ENCODE assay signal across 8 cellular contexts in genomic region chr9:92293452-92294296, GRCh38. TPM values are rescaled to one million over a fixed set of nuclear protein-coding genes. Genes with fewer than 3 reads are reported as not detected.
A peak's percentile ranks its signal among the peaks of the same experiment; 100 is the strongest.
DNase-seq lines count a peak whose midpoint lies in the region; ATAC-seq, FAIRE-seq and TF ChIP-seq lines count a peak whose summit lies in the region.

Gene IARS1, minus strand, starts transcription at chr9:92293697. Its CDS starts 4,278 bp downstream, at chr9:92289419.

- FAIRE-seq in urothelium cell line (lab: Jason Lieb, UNC), result peak; percentile 96

- H3K4me1 ChIP-seq in right atrium auricular region (peaks cover 0 to 18% of the 10 kb centered on the region in 2 donors), psoas muscle (peaks cover 19% of the 10 kb centered on the region)

- DNase-seq in NCI-H187 treated with DMSO at 0.1 percent for 48 hours (lab: John Stamatoyannopoulos, UW), result peak; percentile 24
- peak; percentile 91 to 100 (median 97) for DNase-seq in anterior cingulate cortex (lab: John Stamatoyannopoulos, UW)
- peak; percentile 100 for DNase-seq in right atrium auricular region (ENCODE audit: low spot score)
- DNase-seq in psoas muscle, result peak; percentile 99
- peak; percentile 99 for DNase-seq in urothelium cell line (ENCODE audit: low spot score)

- H3K9me3 ChIP-seq in right atrium auricular region (no peaks in the 10 kb centered on the region), psoas muscle (no peaks in the 10 kb centered on the region)

- H3K27me3 ChIP-seq in right atrium auricular region (no peaks in the 10 kb centered on the region), psoas muscle (ENCODE audit: insufficient read depth in 3 of 3, low read length in 2 of 3) (no peaks in the 10 kb centered on the region)

- H3K36me3 ChIP-seq in right atrium auricular region, result peaks cover 19% of the 10 kb centered on the region
- H3K36me3 ChIP-seq in psoas muscle (ENCODE audit: insufficient read depth in 1 of 2, low read depth in 1 of 2), result peaks cover 0 to 30% of the 10 kb centered on the region in 2 donors

- intact Hi-C loops in T-helper 2 cell treated with Interferon-gamma antibody and Interleukin-4, amounts not matched to agents 100 ng/mL and 5 ng/mL, for 36 hours (cut with micrococcal nuclease), result loop anchor here (1.0 to 10.0 kb wide), 6 partner anchors 32 to 584 kb away; partner anchors contain the start of genes CENPP, IPPK, NOL8 and SPTLC1
- intact Hi-C loops in psoas muscle (cut with DNase I), result no loop called here

- peak within 1 kb of the TSS; percentile 68 to 71 for H3K27ac ChIP-seq in right atrium auricular region
- H3K27ac ChIP-seq in psoas muscle, result peak within 1 kb of the TSS; percentile 92

- peak; percentile 13 to 56 for TF ChIP-seq CTCF in right atrium auricular region (IDR thresholded peaks at IDR 0.05)
- peak; percentile 33 for TF ChIP-seq CTCF in psoas muscle (IDR thresholded peaks at IDR 0.05)

- WGBS in psoas muscle, 3 donors, result 0% methylated on average over 62 to 63 of the region's 63 CpGs

- ATAC-seq in GM18502 (IDR thresholded peaks at IDR 0.05; ENCODE audit: poor library complexity, unreplicated experiment) (peak; percentile 96), HG02970 (IDR thresholded peaks at IDR 0.05; ENCODE audit: low FRiP score, unreplicated experiment) (peak; percentile 92), psoas muscle (peak; percentile 97 to 99 (median 98))

- H3K4me3 ChIP-seq in right atrium auricular region (peak within 1 kb of the TSS; percentile 69 to 93), psoas muscle (peak within 1 kb of the TSS; percentile 92)

RNA-seq across cellular contexts. Expression of gene IARS1, which starts in this region (rescaled TPM):
- 133 and 136 TPM in 2 replicates for total RNA-seq in T-helper 2 cell treated with Interferon-gamma antibody and Interleukin-4, amounts not matched to agents 100 ng/mL and 5 ng/mL, for 36 hours
- total RNA-seq in right atrium auricular region (10 to 100 TPM; 40.1 to 55.1 TPM), psoas muscle (100 to 1,000 TPM in 2 of 4 donors, 10 to 100 TPM in 2; 93.3 to 166 (median 102) TPM)
- polyA plus RNA-seq in psoas muscle, result 100 to 1,000 TPM in 1 of 3 donors, 10 to 100 TPM in 2; 45.6 to 183 (median 90.9) TPM

Comparison
In these comparisons a context has a peak if more than half of its experiments do, and no peak if none do; other contexts are left out.
1. Peak in every context shown above with its lines: DNase-seq, ATAC-seq, H3K4me3 ChIP-seq and H3K27ac ChIP-seq.
2. DNase-seq: peak in every context shown above with its lines; median percentile 100 in right atrium auricular region; 99 in psoas muscle; 99 in urothelium cell line; 97 in anterior cingulate cortex; 24 in NCI-H187 treated with DMSO at 0.1 percent for 48 hours.